Comparison of ENCODE assay signal across 27 cellular contexts in the genomic region with DNA sequence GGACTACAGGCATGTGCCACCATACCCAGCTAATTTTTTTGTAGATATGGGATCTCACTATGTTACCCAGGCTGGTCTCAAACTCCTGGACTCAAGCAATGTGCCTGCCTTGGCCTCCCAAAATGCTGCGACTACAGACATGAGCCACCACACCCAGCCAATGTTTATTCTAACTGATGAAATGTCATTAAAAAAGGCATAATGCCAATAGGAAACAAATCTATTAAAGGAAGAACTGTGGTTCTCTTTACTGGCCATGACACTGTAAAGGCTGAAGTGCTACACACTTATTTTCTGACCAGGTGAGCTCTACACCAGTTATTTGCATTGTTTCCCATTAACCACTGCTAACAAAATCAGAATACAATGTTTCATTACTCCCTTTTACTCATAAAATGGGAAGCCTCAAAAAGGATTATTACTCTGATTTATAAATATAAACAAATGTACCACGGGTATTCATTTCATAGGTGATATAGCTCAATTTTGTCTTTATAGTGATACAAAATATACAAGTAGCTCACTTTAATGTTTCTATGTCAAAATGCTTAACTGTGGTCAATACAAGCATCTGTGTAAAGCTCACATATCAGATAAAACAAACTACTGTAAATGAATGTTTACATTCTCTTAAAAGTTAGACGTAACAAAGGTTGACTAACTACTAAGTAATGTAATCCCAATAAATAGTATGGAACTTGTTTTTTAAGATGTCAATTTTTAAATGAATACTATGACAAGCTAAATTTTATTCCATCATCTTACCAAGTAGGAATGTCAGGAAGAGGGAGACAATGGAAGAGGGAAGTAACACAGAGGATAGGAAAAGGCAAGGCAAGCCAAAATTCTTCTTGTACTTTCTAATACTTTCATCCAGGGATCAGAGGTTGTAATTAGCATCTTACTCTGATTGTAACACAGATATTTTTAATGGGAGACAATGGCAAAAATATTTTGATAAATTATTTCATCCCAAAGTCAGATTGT.
DNase-seq lines count a peak whose midpoint lies in the region; ATAC-seq and TF ChIP-seq lines count a peak whose summit lies in the region.
"Had no signal": no experiment of that assay in that cellular context is flagged by ENCODE, and none has a peak within 500 bp of the region (broad histone marks: within the 10 kb centered on the region; RNA-seq: fewer than 3 reads in every experiment).

No MANE protein-coding gene starts in this region.

- H3K4me3 Mint-ChIP-seq in endothelial cell (ENCODE audit: unreplicated experiment) (no peak overlapping the region), naive B cell (no peak overlapping the region)
- no peak overlapping the region for H3K4me3 Mint-ChIP-seq in stimulated activated memory B cell treated with anti-CD40 and anti-IgM and Interleukin-4, amounts not matched to agents 10 μg/mL and 1 μg/mL and 100 μg/mL, for 72 hours
- H3K4me3 Mint-ChIP-seq: activated CD4-positive, alpha-beta T cell treated with anti-CD3 and anti-CD28 coated beads for 36 hours; activated CD8-positive, alpha-beta T cell treated with anti-CD3 and anti-CD28 coated beads, Interleukin-2, amount 10 ng/mL, durations not matched to agents 7 days and 5 days; activated naive CD8-positive, alpha-beta T cell treated with anti-CD3 and anti-CD28 coated beads for 36 hours; IgD-negative memory B cell had no signal

- DNase-seq in LNCaP clone FGC (ENCODE audit: low read depth): peak; percentile 57
- DNase-seq in endothelial cell (ENCODE audit: low spot score): no peak
- no peak for DNase-seq in naive B cell
- DNase-seq in coronary artery (ENCODE audit: low spot score): no peak
- DNase-seq: activated CD4-positive, alpha-beta T cell treated with anti-CD3 and anti-CD28 coated beads for 36 hours; activated CD8-positive, alpha-beta T cell treated with anti-CD3 and anti-CD28 coated beads, Interleukin-2, amount 10 ng/mL, durations not matched to agents 7 days and 5 days; activated naive CD8-positive, alpha-beta T cell treated with anti-CD3 and anti-CD28 coated beads for 36 hours; anterior cingulate cortex; DMS153; effector memory CD4-positive, alpha-beta T cell; erythroblast; glutamatergic neuron; left lung; NCI-H1092 treated with DMSO at 0.1 percent for 48 hours; NCI-H1694 treated with DMSO at 0.1 percent for 48 hours; NCI-H524; NK-92 treated with Interleukin-12 subunit alpha and Interleukin-12 subunit beta, amount 100 ng/mL, for 24 hours; posterior cingulate gyrus; right cardiac atrium; Right ventricle myocardium superior; stimulated activated CD4-positive, alpha-beta T cell treated with anti-CD3 and anti-CD28 coated beads, Interleukin-1b, Interleukin-23, amount 100 ng/mL, for 48 hours; stomach had no signal

- ATAC-seq in naive B cell (ENCODE audit: low read depth in 2 of 2) (no peak), GM21529 (IDR thresholded peaks at IDR 0.05; ENCODE audit: unreplicated experiment) (no peak)
- ATAC-seq in stimulated activated memory B cell treated with anti-CD40 and anti-IgM and Interleukin-4, amounts not matched to agents 10 μg/mL and 1 μg/mL and 100 μg/mL, for 72 hours: no peak
- ATAC-seq: activated CD4-positive, alpha-beta T cell treated with anti-CD3 and anti-CD28 coated beads for 36 hours; activated CD8-positive, alpha-beta T cell treated with anti-CD3 and anti-CD28 coated beads, Interleukin-2, amount 10 ng/mL, durations not matched to agents 7 days and 5 days; left lung; right cardiac atrium had no signal

- H3K36me3 Mint-ChIP-seq in endothelial cell (ENCODE audit: low read depth, unreplicated experiment): no peaks in the 10 kb centered on the region
- H3K36me3 Mint-ChIP-seq in naive B cell: peaks cover under 1 to 26% of the 10 kb centered on the region in 2 donors
- peaks cover 30% of the 10 kb centered on the region for H3K36me3 Mint-ChIP-seq in stimulated activated memory B cell treated with anti-CD40 and anti-IgM and Interleukin-4, amounts not matched to agents 10 μg/mL and 1 μg/mL and 100 μg/mL, for 72 hours

- TF ChIP-seq CTCF in C4-2B (conservative IDR thresholded peaks at IDR 0.05): no peak
- TF ChIP-seq CTCF in LNCaP clone FGC (IDR thresholded peaks at IDR 0.05; ENCODE audit: control insufficient read depth, extremely low read depth, insufficient read depth): no peak
- TF ChIP-seq CTCF in endothelial cell (IDR thresholded peaks at IDR 0.05; ENCODE audit: unreplicated experiment): no peak
- no peak for TF ChIP-seq CTCF in coronary artery (IDR thresholded peaks at IDR 0.05)

- H3K27me3 Mint-ChIP-seq in endothelial cell (ENCODE audit: unreplicated experiment): no peaks in the 10 kb centered on the region
- H3K27me3 Mint-ChIP-seq in naive B cell: no peaks in the 10 kb centered on the region
- H3K27me3 Mint-ChIP-seq in stimulated activated memory B cell treated with anti-CD40 and anti-IgM and Interleukin-4, amounts not matched to agents 10 μg/mL and 1 μg/mL and 100 μg/mL, for 72 hours: no peaks in the 10 kb centered on the region
- H3K27me3 Mint-ChIP-seq: activated CD4-positive, alpha-beta T cell treated with anti-CD3 and anti-CD28 coated beads for 36 hours; activated naive CD8-positive, alpha-beta T cell treated with anti-CD3 and anti-CD28 coated beads for 36 hours; IgD-negative memory B cell had no signal

- H3K4me1 Mint-ChIP-seq in endothelial cell (ENCODE audit: unreplicated experiment) (peaks cover 32% of the 10 kb centered on the region), naive B cell (peaks cover 32 to 50% (median 46%) of the 10 kb centered on the region in 3 donors)
- H3K4me1 Mint-ChIP-seq in stimulated activated memory B cell treated with anti-CD40 and anti-IgM and Interleukin-4, amounts not matched to agents 10 μg/mL and 1 μg/mL and 100 μg/mL, for 72 hours: peaks cover 34% of the 10 kb centered on the region
- H3K4me1 Mint-ChIP-seq: activated CD4-positive, alpha-beta T cell treated with anti-CD3 and anti-CD28 coated beads for 36 hours; activated naive CD8-positive, alpha-beta T cell treated with anti-CD3 and anti-CD28 coated beads for 36 hours had no signal

- H3K9me3 Mint-ChIP-seq in endothelial cell (ENCODE audit: unreplicated experiment): no peaks in the 10 kb centered on the region
- no peaks in the 10 kb centered on the region for H3K9me3 Mint-ChIP-seq in naive B cell
- H3K9me3 Mint-ChIP-seq in stimulated activated memory B cell treated with anti-CD40 and anti-IgM and Interleukin-4, amounts not matched to agents 10 μg/mL and 1 μg/mL and 100 μg/mL, for 72 hours: no peaks in the 10 kb centered on the region
- H3K9me3 Mint-ChIP-seq: activated naive CD8-positive, alpha-beta T cell treated with anti-CD3 and anti-CD28 coated beads for 36 hours; IgD-negative memory B cell had no signal

- H3K27ac ChIP-seq in C4-2B (peak overlapping the region; percentile 29; the same call in 1 of the 2 replicates), coronary artery (no peak overlapping the region)
- H3K27ac ChIP-seq: BLaER1, left lung, stomach had no signal

- H3K4me3 ChIP-seq in LNCaP clone FGC (ENCODE audit: low read depth, low read length) (no peak overlapping the region), coronary artery (no peak overlapping the region)
- H3K4me3 ChIP-seq: BLaER1, left lung, stomach had no signal

- H3K27ac Mint-ChIP-seq in endothelial cell (ENCODE audit: unreplicated experiment): peak overlapping the region; percentile 96
- H3K27ac Mint-ChIP-seq in naive B cell: peak overlapping the region in 4 of 6 donors; percentile 43 to 77 (median 50)
- H3K27ac Mint-ChIP-seq in stimulated activated memory B cell treated with anti-CD40 and anti-IgM and Interleukin-4, amounts not matched to agents 10 μg/mL and 1 μg/mL and 100 μg/mL, for 72 hours: no peak overlapping the region
- H3K27ac Mint-ChIP-seq: activated CD4-positive, alpha-beta T cell treated with anti-CD3 and anti-CD28 coated beads for 36 hours; activated CD8-positive, alpha-beta T cell treated with anti-CD3 and anti-CD28 coated beads, Interleukin-2, amount 10 ng/mL, durations not matched to agents 7 days and 5 days; activated naive CD8-positive, alpha-beta T cell treated with anti-CD3 and anti-CD28 coated beads for 36 hours had no signal
